ENCODE assay signal across 8 cellular contexts in genomic region chr20:41697861-41698559, GRCh38.
DNase-seq lines count a peak whose midpoint lies in the region; TF ChIP-seq lines count a peak whose summit lies in the region.

No MANE protein-coding gene starts in this region.

- H2AFZ ChIP-seq in Loucy (ENCODE audit: low read length): no peak overlapping the region

- no peaks in the 10 kb centered on the region for H3K9me3 ChIP-seq in Loucy (ENCODE audit: insufficient read depth, low read depth, low read length)

- H3K4me1 ChIP-seq in Loucy (ENCODE audit: insufficient read depth, low read length, poor library complexity, severe bottlenecking): peaks cover 5% of the 10 kb centered on the region

- no peak overlapping the region for H3K4me2 ChIP-seq in Loucy (ENCODE audit: low read depth, low read length, poor library complexity, severe bottlenecking)

- no peak for TF ChIP-seq POLR2A in erythroblast (IDR thresholded peaks at IDR 0.05; ENCODE audit: low read length)

- peak; percentile 98 for TF ChIP-seq CTCF in Loucy (conservative IDR thresholded peaks at IDR 0.05; ENCODE audit: low read length)

- H3K9ac ChIP-seq in Loucy (ENCODE audit: low read depth, low read length, poor library complexity, severe bottlenecking): no peak overlapping the region

- H3K79me2 ChIP-seq in Loucy (ENCODE audit: insufficient read depth, low read length): no peaks in the 10 kb centered on the region

- DNase-seq in activated CD4-positive, alpha-beta T cell treated with anti-CD3 and anti-CD28 coated beads for 48 hours: peak; percentile 17
- DNase-seq in activated CD4-positive, alpha-beta T cell treated with anti-CD3 and anti-CD28 coated beads, Interleukin-2, amount 50 U/mL, for 4 hours: no peak
- peak; percentile 9 to 15 for DNase-seq in SHP77 (lab: John Stamatoyannopoulos, UW)
- DNase-seq in erythroblast (lab: John Stamatoyannopoulos, UW): peak; percentile 32 to 53
- DNase-seq in retina: peak; percentile 16
- no peak for DNase-seq in effector CD4-positive, alpha-beta T cell
- no peak for DNase-seq in epidermal melanocyte (ENCODE audit: insufficient read length, low spot score)

- no peaks in the 10 kb centered on the region for H3F3A ChIP-seq in Loucy (ENCODE audit: low read depth)

- no peaks in the 10 kb centered on the region for H3K9me2 ChIP-seq in Loucy (replicated peaks; ENCODE audit: low read depth, low read length)

- H3K27me3 ChIP-seq in Loucy (ENCODE audit: insufficient read depth, low read length, poor library complexity, severe bottlenecking): peaks cover 5% of the 10 kb centered on the region

- H4K20me1 ChIP-seq in Loucy (ENCODE audit: insufficient read depth, low read length, poor library complexity, severe bottlenecking): no peaks in the 10 kb centered on the region

- no peaks in the 10 kb centered on the region for H3K36me3 ChIP-seq in Loucy (ENCODE audit: insufficient read depth, low read length)

- H3K4me3 ChIP-seq in Loucy (ENCODE audit: low read length, poor library complexity, severe bottlenecking): no peak overlapping the region

Comparison
In these comparisons a context has a peak if more than half of its experiments do, and no peak if none do; other contexts are left out.
1. DNase-seq: peak in activated CD4-positive, alpha-beta T cell treated with anti-CD3 and anti-CD28 coated beads for 48 hours (single experiment), SHP77 (2 of 2), erythroblast (2 of 2) and retina (single experiment); none in activated CD4-positive, alpha-beta T cell treated with anti-CD3 and anti-CD28 coated beads, Interleukin-2, amount 50 U/mL, for 4 hours (0 of 2), effector CD4-positive, alpha-beta T cell (single experiment) and epidermal melanocyte (single experiment).